In the genomic region with DNA sequence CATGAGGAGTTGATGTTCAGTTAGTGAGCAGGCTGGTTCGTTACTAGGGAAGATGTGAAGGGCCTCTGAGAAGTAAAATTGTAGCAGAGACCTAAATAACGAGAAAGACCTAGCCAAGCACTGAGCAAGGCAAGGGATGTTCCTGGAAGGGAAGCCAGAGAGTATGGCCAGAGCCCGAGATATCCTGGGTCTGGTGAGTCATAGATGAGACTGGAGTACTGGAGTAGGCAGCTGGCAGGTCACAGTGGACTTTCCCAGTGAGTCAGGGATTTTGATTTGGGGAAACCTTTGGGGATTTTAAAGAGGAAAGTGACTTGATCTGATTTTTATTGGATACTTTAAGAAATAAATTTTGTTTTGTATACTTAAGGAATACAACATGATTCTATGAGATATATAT, we compare ENCODE assay signal across 13 cellular contexts.
DNase-seq lines count a peak whose midpoint lies in the region; ATAC-seq, FAIRE-seq and TF ChIP-seq lines count a peak whose summit lies in the region.
"Had no signal": no experiment of that assay in that cellular context is flagged by ENCODE, and none has a peak within 500 bp of the region (broad histone marks: within the 10 kb centered on the region; RNA-seq: fewer than 3 reads in every experiment).

No MANE protein-coding gene starts in this region.

- no peak for TF ChIP-seq POLR2A in HepG2 (IDR thresholded peaks at IDR 0.05; ENCODE audit: insufficient read depth in 1 of 2, low read depth in 2 of 2, low read length in 2 of 2)

- intact Hi-C loops in HepG2 (cut with micrococcal nuclease; ENCODE audit: unreplicated experiment) (no loop called here), aorta (cut with DNase I) (no loop called here)

- peaks cover 1 to 12% (median 7%) of the 10 kb centered on the region in 6 donors for H3K9me3 Mint-ChIP-seq in immature natural killer cell

- no peak overlapping the region for H3K4me3 Mint-ChIP-seq in immature natural killer cell
- H3K4me3 Mint-ChIP-seq: activated CD8-positive, alpha-beta memory T cell treated with anti-CD3 and anti-CD28 coated beads, Interleukin-2, amount 10 ng/mL, durations not matched to agents 7 days and 5 days; natural killer cell; T-helper 17 cell had no signal

- H3K9ac ChIP-seq in liver (ENCODE audit: low read depth in 1 of 2, low read length in 2 of 2), result no peak overlapping the region
- H3K9ac ChIP-seq in HepG2 (ENCODE audit: insufficient read depth, low read depth, low read length), result no peak overlapping the region

- POLR2A ChIA-PET in HepG2 (lab: Yijun Ruan, JAX), result no interaction called here

- no peak overlapping the region for H3K27ac Mint-ChIP-seq in immature natural killer cell
- H3K27ac Mint-ChIP-seq: activated CD8-positive, alpha-beta memory T cell treated with anti-CD3 and anti-CD28 coated beads, Interleukin-2, amount 10 ng/mL, durations not matched to agents 7 days and 5 days; natural killer cell; T-helper 17 cell had no signal

- H3K27me3 ChIP-seq in liver (ENCODE audit: control insufficient read depth in 4 of 4, insufficient read depth in 4 of 4, low read length in 3 of 4), result no peaks in the 10 kb centered on the region
- H3K27me3 ChIP-seq in HepG2 (ENCODE audit: control insufficient read depth in 1 of 2, insufficient read depth in 2 of 2, low read length in 2 of 2), result no peaks in the 10 kb centered on the region
- no peaks in the 10 kb centered on the region for H3K27me3 ChIP-seq in kidney epithelial cell (ENCODE audit: control insufficient read depth, insufficient read depth, low read length)
- no peaks in the 10 kb centered on the region for H3K27me3 ChIP-seq in aorta (ENCODE audit: control insufficient read depth in 1 of 2, insufficient read depth in 2 of 2, low read length in 1 of 2)

- TF ChIP-seq RAD21 in liver (IDR thresholded peaks at IDR 0.05) (no peak), HepG2 (CRISPR knock-in tag; IDR thresholded peaks at IDR 0.05) (no peak)

- H3K4me3 ChIP-seq in liver (ENCODE audit: low read depth in 1 of 3, low read length in 3 of 3) (no peak overlapping the region), HepG2 (replicated peaks in 1 of 3; ENCODE audit: insufficient read depth in 1 of 3, low read depth in 2 of 3, low read length in 3 of 3) (no peak overlapping the region), kidney epithelial cell (ENCODE audit: low read depth, low read length) (no peak overlapping the region), aorta (ENCODE audit: low read length in 2 of 2) (no peak overlapping the region)

- CTCF ChIA-PET in HepG2 (lab: Yijun Ruan, JAX; ENCODE audit: low intra/inter-chr PET ratio, low total read pairs), result no interaction called here

- ATAC-seq in HepG2 (no peak), aorta (ENCODE audit: low FRiP score) (peak; percentile 93)
- ATAC-seq: activated CD8-positive, alpha-beta memory T cell treated with anti-CD3 and anti-CD28 coated beads, Interleukin-2, amount 10 ng/mL, durations not matched to agents 7 days and 5 days; natural killer cell; T-helper 17 cell had no signal

- H2AFZ ChIP-seq in HepG2 (ENCODE audit: low read length), result no peak overlapping the region

- 70% methylated on average over 3 of the region's 3 CpGs for WGBS in liver
- 0% methylated on average over 3 of the region's 3 CpGs for WGBS in HepG2 (ENCODE audit: low lambda C conversion rate)
- WGBS in aorta, 2 donors, result 24 to 27% methylated on average over 3 of the region's 3 CpGs

- H3K27ac ChIP-seq in liver (ENCODE audit: low read depth in 1 of 2, low read length in 2 of 2), result peak overlapping the region in 1 of 2 donors; percentile 44
- no peak overlapping the region for H3K27ac ChIP-seq in HepG2 (ENCODE audit: extremely low read length, insufficient read depth, low read length)
- H3K27ac ChIP-seq in aorta (ENCODE audit: low read depth in 1 of 2, low read length in 2 of 2), result no peak overlapping the region

- H4K20me1 ChIP-seq in HepG2 (ENCODE audit: insufficient read depth, low read length), result no peaks in the 10 kb centered on the region

- in situ Hi-C loops in HepG2 (cut with HindIII; ENCODE audit: extremely low pct_ligation_motif_present, low pct_unique_long_range_greater_than_20kb), result no loop called here

- H3K36me3 Mint-ChIP-seq in immature natural killer cell, result no peaks in the 10 kb centered on the region
- H3K36me3 Mint-ChIP-seq: activated CD8-positive, alpha-beta memory T cell treated with anti-CD3 and anti-CD28 coated beads, Interleukin-2, amount 10 ng/mL, durations not matched to agents 7 days and 5 days; natural killer cell had no signal

- no peaks in the 10 kb centered on the region for H3K79me2 ChIP-seq in HepG2 (ENCODE audit: insufficient read depth, low read length)

- peaks cover 0 to 3% (median 0%) of the 10 kb centered on the region in 3 donors for H3K27me3 Mint-ChIP-seq in immature natural killer cell (ENCODE audit: low read depth in 3 of 3)
- H3K27me3 Mint-ChIP-seq: activated CD8-positive, alpha-beta memory T cell treated with anti-CD3 and anti-CD28 coated beads, Interleukin-2, amount 10 ng/mL, durations not matched to agents 7 days and 5 days; T-helper 17 cell had no signal

- H3K36me3 ChIP-seq in liver (ENCODE audit: control insufficient read depth in 4 of 4, insufficient read depth in 3 of 4, low read depth in 1 of 4, low read length in 3 of 4), result no peaks in the 10 kb centered on the region
- H3K36me3 ChIP-seq in HepG2 (replicated peaks in 1 of 2; ENCODE audit: control insufficient read depth in 1 of 2, insufficient read depth in 2 of 2, low read length in 2 of 2), result no peaks in the 10 kb centered on the region
- no peaks in the 10 kb centered on the region for H3K36me3 ChIP-seq in kidney epithelial cell (ENCODE audit: control insufficient read depth, insufficient read depth, low read length)
- H3K36me3 ChIP-seq in aorta (ENCODE audit: control insufficient read depth in 1 of 2, insufficient read depth in 2 of 2, low read length in 1 of 2), result no peaks in the 10 kb centered on the region

- H3K4me1 Mint-ChIP-seq in immature natural killer cell, result no peaks in the 10 kb centered on the region
- H3K4me1 Mint-ChIP-seq: activated CD8-positive, alpha-beta memory T cell treated with anti-CD3 and anti-CD28 coated beads, Interleukin-2, amount 10 ng/mL, durations not matched to agents 7 days and 5 days; natural killer cell; T-helper 17 cell had no signal

- no peak for TF ChIP-seq EP300 in HepG2 (IDR thresholded peaks at IDR 0.05; ENCODE audit: low read depth in 2 of 2, low read length in 2 of 2)
- TF ChIP-seq EP300 in HepG2 (CRISPR knock-in tag; IDR thresholded peaks at IDR 0.05; ENCODE audit: borderline replicate concordance), result no peak

- no peak for DNase-seq in HepG2 (ENCODE audit: low spot score)
- peak; percentile 29 for DNase-seq in cerebellum (ENCODE audit: low spot score)
- DNase-seq in kidney epithelial cell (ENCODE audit: low read depth), result peak; percentile 41
- DNase-seq in aorta, result peak in 1 of 2 donors; percentile 66
- no peak for DNase-seq in amygdala (lab: John Stamatoyannopoulos, UW)
- DNase-seq in immature natural killer cell, result no peak
- no peak for DNase-seq in NCI-H128 (lab: John Stamatoyannopoulos, UW; ENCODE audit: unreplicated experiment)
- DNase-seq: activated CD8-positive, alpha-beta memory T cell treated with anti-CD3 and anti-CD28 coated beads, Interleukin-2, amount 10 ng/mL, durations not matched to agents 7 days and 5 days; natural killer cell; NCI-H1092; stimulated activated CD4-positive, alpha-beta T cell treated with anti-CD3 and anti-CD28 coated beads, Interleukin-2, amount 100 ng/mL, for 48 hours; T-helper 17 cell had no signal

- H3K9me3 ChIP-seq in liver (ENCODE audit: control insufficient read depth in 4 of 4, low read length in 3 of 4) (no peaks in the 10 kb centered on the region), HepG2 (ENCODE audit: low read length) (peaks cover 78% of the 10 kb centered on the region), aorta (ENCODE audit: control insufficient read depth, low read length) (no peaks in the 10 kb centered on the region)

- FAIRE-seq in HepG2 (lab: Jason Lieb, UNC), result no peak

- peaks cover 3 to 16% (median 15%) of the 10 kb centered on the region in 4 donors for H3K4me1 ChIP-seq in liver (ENCODE audit: control insufficient read depth in 4 of 4, insufficient read depth in 4 of 4, low read length in 3 of 4)
- no peaks in the 10 kb centered on the region for H3K4me1 ChIP-seq in HepG2 (ENCODE audit: insufficient read depth, low read length)
- peaks cover 0 to 2% of the 10 kb centered on the region in 2 donors for H3K4me1 ChIP-seq in aorta (ENCODE audit: control insufficient read depth in 1 of 2, insufficient read depth in 2 of 2, low read length in 2 of 2)

- TF ChIP-seq CTCF in liver (IDR thresholded peaks at IDR 0.05; ENCODE audit: low read depth, low read length, missing input control), result no peak
- TF ChIP-seq CTCF in HepG2 (CRISPR knock-in tag; IDR thresholded peaks at IDR 0.05), result no peak
- no peak for TF ChIP-seq CTCF in kidney epithelial cell (IDR thresholded peaks at IDR 0.05; ENCODE audit: insufficient read depth, low read length, poor library complexity, severe bottlenecking)

- H3K4me2 ChIP-seq in HepG2 (ENCODE audit: low read depth, low read length), result no peak overlapping the region

- no TSS peak for BruUV-seq in HepG2 (replicated peaks; lab: Mats Ljungman, UMichigan)

TF ChIP-seq in liver, 16 proteins besides CTCF, POLR2A, EP300 and RAD21:
- TF ChIP-seq, protein P1, sequence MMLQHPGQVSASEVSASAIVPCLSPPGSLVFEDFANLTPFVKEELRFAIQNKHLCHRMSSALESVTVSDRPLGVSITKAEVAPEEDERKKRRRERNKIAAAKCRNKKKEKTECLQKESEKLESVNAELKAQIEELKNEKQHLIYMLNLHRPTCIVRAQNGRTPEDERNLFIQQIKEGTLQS (IDR thresholded peaks at IDR 0.05), result no peak
- TF ChIP-seq NR2F2 (IDR thresholded peaks at IDR 0.05) (no peak), JUND (IDR thresholded peaks at IDR 0.05) (peak; percentile 45 to 82), TAF1 (conservative IDR thresholded peaks at IDR 0.05) (no peak), HNF4G (IDR thresholded peaks at IDR 0.05) (no peak), EGR1 (IDR thresholded peaks at IDR 0.05; ENCODE audit: low read depth in 2 of 2) (no peak), FOXA1 (IDR thresholded peaks at IDR 0.05) (no peak)
TF ChIP-seq in liver: peak in this region for 1.

Comparison
In these comparisons a context has a peak if more than half of its experiments do, and no peak if none do; other contexts are left out.
1. DNase-seq: peak in cerebellum (single experiment) and kidney epithelial cell (single experiment); none in HepG2 (single experiment), amygdala (0 of 56), immature natural killer cell (0 of 3) and NCI-H128 (single experiment).